1 cellular context compared by ENCODE assay signal in the genomic region with DNA sequence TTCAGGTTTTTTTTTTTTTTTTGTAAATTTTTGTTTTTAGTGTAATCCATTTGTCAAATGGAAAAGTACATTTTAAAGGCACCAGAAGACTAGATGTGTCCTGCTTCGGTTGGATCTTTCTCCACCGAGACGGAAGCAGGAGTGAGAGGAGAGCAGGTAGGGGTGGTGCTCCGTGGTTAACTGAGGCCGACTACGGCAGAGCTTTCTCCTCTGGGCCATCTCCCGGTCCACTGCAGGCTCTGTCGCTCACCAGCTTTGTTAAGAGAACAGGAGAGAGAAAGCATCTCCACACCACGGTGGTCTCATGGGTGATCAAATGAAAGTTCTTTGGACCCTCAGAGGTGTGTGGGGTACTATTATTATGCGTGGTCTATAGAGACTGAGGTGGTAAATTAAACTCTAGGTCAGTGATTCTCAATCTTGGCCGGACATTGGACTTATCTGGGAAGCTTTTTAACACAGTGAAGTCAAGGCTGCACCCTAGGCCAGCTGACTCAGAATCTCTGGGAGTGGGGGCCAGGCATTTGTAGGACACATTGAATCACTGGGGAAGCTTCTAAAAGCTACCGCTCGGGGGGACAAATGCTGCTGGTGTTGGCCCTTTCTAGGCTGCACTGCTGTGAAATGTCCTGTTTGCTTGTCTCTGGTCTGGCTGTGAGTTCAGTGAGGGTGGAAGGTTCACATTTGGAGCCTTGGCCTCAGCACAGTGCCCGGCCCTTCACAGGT.
TF ChIP-seq lines count a peak whose summit lies in the region.

No MANE protein-coding gene starts in this region.

TF ChIP-seq in endothelial cell of umbilical vein, 7 proteins besides CTCF, POLR2A, EP300 and RAD21:
- no peak for TF ChIP-seq GATA2 (IDR thresholded peaks at IDR 0.05; ENCODE audit: insufficient read depth, insufficient read length, low read depth, low read length)
- no peak for TF ChIP-seq JUN (IDR thresholded peaks at IDR 0.05; ENCODE audit: borderline replicate concordance, insufficient read depth, insufficient read length, low read depth)
- no peak for TF ChIP-seq FOS (IDR thresholded peaks at IDR 0.05; ENCODE audit: borderline replicate concordance, insufficient read depth, low read length)
- no peak for TF ChIP-seq MYC (IDR thresholded peaks at IDR 0.05; ENCODE audit: low read depth, low read length)
- TF ChIP-seq POLR2AphosphoS5 (IDR thresholded peaks at IDR 0.05; ENCODE audit: insufficient read depth, low read depth, low read length): no peak
- no peak for TF ChIP-seq EZH2 (IDR thresholded peaks at IDR 0.05; ENCODE audit: borderline replicate concordance, low read depth, low read length, severe bottlenecking)
- no peak for TF ChIP-seq MAX (IDR thresholded peaks at IDR 0.05; ENCODE audit: insufficient read depth, insufficient read length)
